Comparison of ENCODE assay signal across 8 cellular contexts in the genomic region with DNA sequence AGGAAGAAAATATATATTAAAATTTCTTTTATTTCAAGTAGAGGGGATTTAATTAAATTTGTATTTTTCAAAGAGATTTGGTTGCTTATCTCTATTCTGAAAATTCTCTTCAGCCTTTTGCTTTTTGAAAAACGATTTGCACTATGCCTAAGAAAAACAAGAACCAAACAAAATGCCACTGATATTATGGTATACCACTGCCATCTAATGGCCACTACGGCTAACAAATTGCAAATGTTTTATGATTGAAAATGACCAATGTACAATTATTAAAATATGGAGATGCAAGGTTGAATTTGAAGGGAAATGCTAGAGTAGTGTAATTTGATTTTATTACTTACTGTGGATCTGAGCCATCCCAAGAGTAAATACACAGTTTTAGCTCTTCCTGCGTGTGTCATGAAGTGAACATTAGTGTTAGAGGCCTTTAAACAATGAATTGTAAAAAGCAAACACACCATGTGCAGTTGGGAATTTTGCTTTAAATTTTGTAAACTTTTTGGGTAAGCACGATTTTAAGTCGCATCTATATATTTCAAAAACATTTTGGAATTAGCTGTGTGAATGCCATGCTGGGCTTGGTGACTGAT.
DNase-seq lines count a peak whose midpoint lies in the region; ATAC-seq and TF ChIP-seq lines count a peak whose summit lies in the region.

No MANE protein-coding gene starts in this region.

- ATAC-seq in left ventricle myocardium superior (no peak), GM21367 (IDR thresholded peaks at IDR 0.05; ENCODE audit: unreplicated experiment) (no peak), GM21737 (IDR thresholded peaks at IDR 0.05; ENCODE audit: unreplicated experiment) (no peak)
- ATAC-seq in activated CD8-positive, alpha-beta T cell treated with anti-CD3 and anti-CD28 coated beads, Interleukin-2, amount 10 ng/mL, durations not matched to agents 7 days and 5 days, result no peak

- WGBS in testis, 2 donors, result 42 to 44% methylated on average over 5 of the region's 5 CpGs

- H3K27ac Mint-ChIP-seq in activated CD8-positive, alpha-beta T cell treated with anti-CD3 and anti-CD28 coated beads, Interleukin-2, amount 10 ng/mL, durations not matched to agents 7 days and 5 days, result no peak overlapping the region

- POLR2A ChIA-PET in activated CD8-positive, alpha-beta T cell treated with anti-CD3 and anti-CD28 coated beads, Interleukin-2, amount 10 ng/mL, durations not matched to agents 7 days and 5 days (lab: Charles Lee), result no interaction called here

- no peaks in the 10 kb centered on the region for H3K4me1 Mint-ChIP-seq in activated CD8-positive, alpha-beta T cell treated with anti-CD3 and anti-CD28 coated beads, Interleukin-2, amount 10 ng/mL, durations not matched to agents 7 days and 5 days (ENCODE audit: low read depth)

- H3K9me3 ChIP-seq in cardiac muscle cell (ENCODE audit: low read depth) (no peaks in the 10 kb centered on the region), testis (no peaks in the 10 kb centered on the region)

- H3K36me3 ChIP-seq in cardiac muscle cell (no peaks in the 10 kb centered on the region), testis (ENCODE audit: low read depth, missing control alignments) (no peaks in the 10 kb centered on the region)

- H3K36me3 Mint-ChIP-seq in activated CD8-positive, alpha-beta T cell treated with anti-CD3 and anti-CD28 coated beads, Interleukin-2, amount 10 ng/mL, durations not matched to agents 7 days and 5 days (ENCODE audit: low read depth), result no peaks in the 10 kb centered on the region

- peak; percentile 58 for TF ChIP-seq CTCF in cardiac muscle cell (IDR thresholded peaks at IDR 0.05; ENCODE audit: low read depth, low read length)
- TF ChIP-seq CTCF in testis (IDR thresholded peaks at IDR 0.05), result peak; percentile 44 to 47 (median 46)

- H3K27me3 ChIP-seq in cardiac muscle cell (no peaks in the 10 kb centered on the region), testis (no peaks in the 10 kb centered on the region)

- H3K4me1 ChIP-seq in cardiac muscle cell (ENCODE audit: low read depth) (no peaks in the 10 kb centered on the region), testis (no peaks in the 10 kb centered on the region)

- intact Hi-C loops in left ventricle myocardium superior (cut with micrococcal nuclease) (loop anchor here (5.0 kb wide), 1 partner anchor 1335 kb away; no protein-coding TSS in a partner anchor), testis (cut with DNase I; ENCODE audit: low total_unique reads) (no loop called here)

- H3K27me3 Mint-ChIP-seq in activated CD8-positive, alpha-beta T cell treated with anti-CD3 and anti-CD28 coated beads, Interleukin-2, amount 10 ng/mL, durations not matched to agents 7 days and 5 days (ENCODE audit: low read depth), result peaks cover 14% of the 10 kb centered on the region

- no peak overlapping the region for H3K27ac ChIP-seq in cardiac muscle cell
- no peak overlapping the region for H3K27ac ChIP-seq in testis

- CTCF ChIA-PET in activated CD8-positive, alpha-beta T cell treated with anti-CD3 and anti-CD28 coated beads, Interleukin-2, amount 10 ng/mL, durations not matched to agents 7 days and 5 days (lab: Charles Lee), result interaction anchor here (0.8 to 1.3 kb wide), 5 partner anchors 8 to 829 kb away, joined by 3 read pairs; no protein-coding TSS in a partner anchor

- DNase-seq in cardiac muscle cell (ENCODE audit: low read depth in 1 of 2, low spot score in 1 of 2) (peak; percentile 49 to 73), left ventricle myocardium superior (no peak), NCI-H1048 (lab: John Stamatoyannopoulos, UW) (peak; percentile 4), hepatic stellate cell (ENCODE audit: low spot score) (peak; percentile 10), testis (no peak)
- DNase-seq in activated CD8-positive, alpha-beta T cell treated with anti-CD3 and anti-CD28 coated beads, Interleukin-2, amount 10 ng/mL, durations not matched to agents 7 days and 5 days, result peak; percentile 25

- no peaks in the 10 kb centered on the region for H3K9me3 Mint-ChIP-seq in activated CD8-positive, alpha-beta T cell treated with anti-CD3 and anti-CD28 coated beads, Interleukin-2, amount 10 ng/mL, durations not matched to agents 7 days and 5 days (ENCODE audit: insufficient read depth)

- no peak for TF ChIP-seq POLR2A in testis (IDR thresholded peaks at IDR 0.05)

- H3K4me3 ChIP-seq in cardiac muscle cell (no peak overlapping the region), testis (no peak overlapping the region)

- H3K4me3 Mint-ChIP-seq in activated CD8-positive, alpha-beta T cell treated with anti-CD3 and anti-CD28 coated beads, Interleukin-2, amount 10 ng/mL, durations not matched to agents 7 days and 5 days, result no peak overlapping the region

Comparison
In these comparisons a context has a peak if more than half of its experiments do, and no peak if none do; other contexts are left out.
1. DNase-seq: peak in cardiac muscle cell (2 of 2), NCI-H1048 (single experiment), activated CD8-positive, alpha-beta T cell treated with anti-CD3 and anti-CD28 coated beads, Interleukin-2, amount 10 ng/mL, durations not matched to agents 7 days and 5 days (single experiment) and hepatic stellate cell (single experiment); none in left ventricle myocardium superior (single experiment) and testis (single experiment).